18 cellular contexts compared by ENCODE assay signal in genomic region chr18:6884944-6885343, GRCh38.
DNase-seq lines count a peak whose midpoint lies in the region; ATAC-seq and TF ChIP-seq lines count a peak whose summit lies in the region.
"Had no signal": no experiment of that assay in that cellular context is flagged by ENCODE, and none has a peak within 500 bp of the region (broad histone marks: within the 10 kb centered on the region; RNA-seq: fewer than 3 reads in every experiment).

No MANE protein-coding gene starts in this region.

- H3K36me3 Mint-ChIP-seq in endodermal cell (ENCODE audit: low read depth) (peaks cover 71% of the 10 kb centered on the region), mesothelial cell of epicardium (peaks cover 42% of the 10 kb centered on the region)
- no peaks in the 10 kb centered on the region for H3K36me3 Mint-ChIP-seq in activated naive CD8-positive, alpha-beta T cell treated with anti-CD3 and anti-CD28 coated beads, Interleukin-2, amount 50 U/mL, for 24 hours (ENCODE audit: low read depth)
- H3K36me3 Mint-ChIP-seq: activated naive CD4-positive, alpha-beta T cell treated with anti-CD3 and anti-CD28 coated beads, Interleukin-2, amount 50 U/mL, for 24 hours; naive B cell; stimulated activated effector memory CD8-positive, alpha-beta T cell treated with anti-CD3 and anti-CD28 coated beads, Interleukin-12 subunit alpha, Interleukin-12 subunit beta, amount 100 ng/mL, for 72 hours; T-cell had no signal

- no peak for TF ChIP-seq CTCF in endodermal cell (conservative IDR thresholded peaks at IDR 0.05)
- TF ChIP-seq CTCF in mesothelial cell of epicardium (IDR thresholded peaks at IDR 0.05; ENCODE audit: unreplicated experiment): no peak
- TF ChIP-seq CTCF in suprapubic skin (IDR thresholded peaks at IDR 0.05): no peak
- no peak for TF ChIP-seq CTCF in smooth muscle cell (IDR thresholded peaks at IDR 0.05; ENCODE audit: borderline replicate concordance, insufficient read depth, poor library complexity, severe bottlenecking)

- H3K36me3 ChIP-seq in endodermal cell (ENCODE audit: control insufficient read depth, insufficient read depth, low read length) (peaks cover 88% of the 10 kb centered on the region), suprapubic skin (no peaks in the 10 kb centered on the region), smooth muscle cell (ENCODE audit: low read depth) (no peaks in the 10 kb centered on the region)
- H3K36me3 ChIP-seq: left ventricle myocardium inferior had no signal

- no peak overlapping the region for H3K4me2 ChIP-seq in smooth muscle cell

- H3K9me3 ChIP-seq in endodermal cell (ENCODE audit: control insufficient read depth, low read length): peaks cover 14% of the 10 kb centered on the region
- no peaks in the 10 kb centered on the region for H3K9me3 ChIP-seq in suprapubic skin
- H3K9me3 ChIP-seq in smooth muscle cell (replicated peaks; ENCODE audit: low read depth): no peaks in the 10 kb centered on the region
- H3K9me3 ChIP-seq: left ventricle myocardium inferior had no signal

- peaks cover 11% of the 10 kb centered on the region for H3K4me1 Mint-ChIP-seq in endodermal cell
- peaks cover 55% of the 10 kb centered on the region for H3K4me1 Mint-ChIP-seq in mesothelial cell of epicardium
- no peaks in the 10 kb centered on the region for H3K4me1 Mint-ChIP-seq in activated naive CD8-positive, alpha-beta T cell treated with anti-CD3 and anti-CD28 coated beads, Interleukin-2, amount 50 U/mL, for 24 hours
- H3K4me1 Mint-ChIP-seq: activated naive CD4-positive, alpha-beta T cell treated with anti-CD3 and anti-CD28 coated beads, Interleukin-2, amount 50 U/mL, for 24 hours; naive B cell; stimulated activated effector memory CD8-positive, alpha-beta T cell treated with anti-CD3 and anti-CD28 coated beads, Interleukin-12 subunit alpha, Interleukin-12 subunit beta, amount 100 ng/mL, for 72 hours; T-cell had no signal

- TF ChIP-seq EP300 in suprapubic skin (IDR thresholded peaks at IDR 0.05): no peak

- H4K20me1 ChIP-seq in smooth muscle cell (ENCODE audit: low read depth): no peaks in the 10 kb centered on the region

- WGBS in endodermal cell (ENCODE audit: insufficient coverage in 1 of 2, insufficient read length in 1 of 2), 2 experiments: 89 to 95% methylated on average over 5 of the region's 5 CpGs
- 53% methylated on average over 5 of the region's 5 CpGs for WGBS in suprapubic skin
- WGBS in smooth muscle cell (ENCODE audit: low lambda C conversion rate): 82% methylated on average over 5 of the region's 5 CpGs

- no peaks in the 10 kb centered on the region for H3K4me1 ChIP-seq in endodermal cell (ENCODE audit: control insufficient read depth, insufficient read depth, low read length)
- H3K4me1 ChIP-seq in suprapubic skin: peaks cover 15% of the 10 kb centered on the region
- peaks cover 14% of the 10 kb centered on the region for H3K4me1 ChIP-seq in smooth muscle cell (ENCODE audit: low read depth)
- H3K4me1 ChIP-seq: left ventricle myocardium inferior had no signal

- no peak overlapping the region for H3K4me3 Mint-ChIP-seq in endodermal cell
- peak overlapping the region; percentile 33 for H3K4me3 Mint-ChIP-seq in mesothelial cell of epicardium
- H3K4me3 Mint-ChIP-seq in activated naive CD8-positive, alpha-beta T cell treated with anti-CD3 and anti-CD28 coated beads, Interleukin-2, amount 50 U/mL, for 24 hours: no peak overlapping the region
- H3K4me3 Mint-ChIP-seq: activated naive CD4-positive, alpha-beta T cell treated with anti-CD3 and anti-CD28 coated beads, Interleukin-2, amount 50 U/mL, for 24 hours; activated T-cell treated with anti-CD3 and anti-CD28 coated beads, Interleukin-2, amount 50 U/mL, for 4 hours; naive B cell; stimulated activated effector memory CD8-positive, alpha-beta T cell treated with anti-CD3 and anti-CD28 coated beads, Interleukin-12 subunit alpha, Interleukin-12 subunit beta, amount 100 ng/mL, for 72 hours; T-cell had no signal

- H3F3A ChIP-seq in smooth muscle cell (ENCODE audit: low read depth): no peaks in the 10 kb centered on the region

- H3K27me3 ChIP-seq in endodermal cell (ENCODE audit: control insufficient read depth, insufficient read depth, low read length, poor library complexity, severe bottlenecking) (no peaks in the 10 kb centered on the region), suprapubic skin (no peaks in the 10 kb centered on the region), smooth muscle cell (ENCODE audit: low read depth) (no peaks in the 10 kb centered on the region)

- H3K9me3 Mint-ChIP-seq in endodermal cell (no peaks in the 10 kb centered on the region), mesothelial cell of epicardium (no peaks in the 10 kb centered on the region)
- H3K9me3 Mint-ChIP-seq in activated naive CD8-positive, alpha-beta T cell treated with anti-CD3 and anti-CD28 coated beads, Interleukin-2, amount 50 U/mL, for 24 hours: no peaks in the 10 kb centered on the region
- H3K9me3 Mint-ChIP-seq: activated naive CD4-positive, alpha-beta T cell treated with anti-CD3 and anti-CD28 coated beads, Interleukin-2, amount 50 U/mL, for 24 hours; activated T-cell treated with anti-CD3 and anti-CD28 coated beads, Interleukin-2, amount 50 U/mL, for 4 hours had no signal

- no peak for ATAC-seq in HG03460 (IDR thresholded peaks at IDR 0.05; ENCODE audit: unreplicated experiment)
- no peak for ATAC-seq in activated naive CD8-positive, alpha-beta T cell treated with anti-CD3 and anti-CD28 coated beads, Interleukin-2, amount 50 U/mL, for 24 hours
- ATAC-seq: activated T-cell treated with anti-CD3 and anti-CD28 coated beads, Interleukin-2, amount 50 U/mL, for 4 hours; stimulated activated effector memory CD8-positive, alpha-beta T cell treated with anti-CD3 and anti-CD28 coated beads, Interleukin-12 subunit alpha, Interleukin-12 subunit beta, amount 100 ng/mL, for 72 hours; T-cell had no signal

- TF ChIP-seq POLR2A in suprapubic skin (IDR thresholded peaks at IDR 0.05): no peak

- H3K27ac Mint-ChIP-seq in endodermal cell (peak overlapping the region; percentile 19), mesothelial cell of epicardium (peak overlapping the region; percentile 99)
- H3K27ac Mint-ChIP-seq in activated naive CD8-positive, alpha-beta T cell treated with anti-CD3 and anti-CD28 coated beads, Interleukin-2, amount 50 U/mL, for 24 hours: no peak overlapping the region
- H3K27ac Mint-ChIP-seq: activated naive CD4-positive, alpha-beta T cell treated with anti-CD3 and anti-CD28 coated beads, Interleukin-2, amount 50 U/mL, for 24 hours; naive B cell; stimulated activated effector memory CD8-positive, alpha-beta T cell treated with anti-CD3 and anti-CD28 coated beads, Interleukin-12 subunit alpha, Interleukin-12 subunit beta, amount 100 ng/mL, for 72 hours; T-cell had no signal

- H3K27ac ChIP-seq in endodermal cell (ENCODE audit: low read depth, low read length) (no peak overlapping the region), suprapubic skin (peak overlapping the region; percentile 40), smooth muscle cell (ENCODE audit: low read depth) (no peak overlapping the region)
- H3K27ac ChIP-seq: left ventricle myocardium inferior had no signal

- H3K9ac ChIP-seq in endodermal cell (ENCODE audit: extremely low read depth, low read length, poor library complexity, severe bottlenecking) (no peak overlapping the region), smooth muscle cell (ENCODE audit: low read depth) (no peak overlapping the region)

- H3K4me3 ChIP-seq in endodermal cell (ENCODE audit: low read length) (no peak overlapping the region), suprapubic skin (peak overlapping the region; percentile 9), smooth muscle cell (no peak overlapping the region)
- H3K4me3 ChIP-seq: left ventricle myocardium inferior had no signal

- H3K79me2 ChIP-seq in smooth muscle cell (ENCODE audit: low read depth): no peaks in the 10 kb centered on the region

- peak; percentile 56 for DNase-seq in NCI-H226
- DNase-seq in endodermal cell: no peak
- DNase-seq in mesothelial cell of epicardium (ENCODE audit: low spot score in 2 of 2, unreplicated experiment in 2 of 2): no peak
- DNase-seq in suprapubic skin (ENCODE audit: low spot score in 2 of 2): no peak
- DNase-seq in H4 (ENCODE audit: low spot score): no peak
- DNase-seq in activated naive CD8-positive, alpha-beta T cell treated with anti-CD3 and anti-CD28 coated beads, Interleukin-2, amount 50 U/mL, for 24 hours: no peak
- DNase-seq in smooth muscle cell (lab: John Stamatoyannopoulos, UW; ENCODE audit: unreplicated experiment): no peak
- DNase-seq: activated CD4-positive, alpha-beta T cell treated with anti-CD3 and anti-CD28 coated beads, Interleukin-2, amount 50 U/mL, for 48 hours; activated T-cell treated with anti-CD3 and anti-CD28 coated beads, Interleukin-2, amount 50 U/mL, for 4 hours; left ventricle myocardium inferior; naive B cell; NCI-H1694 treated with DMSO at 0.1 percent for 48 hours; posterior cingulate gyrus; stimulated activated CD4-positive, alpha-beta T cell treated with anti-CD3 and anti-CD28 coated beads, Interleukin-12 subunit alpha, Interleukin-12 subunit beta, amount 100 ng/mL, for 4 hours; T-cell had no signal

- H3K27me3 Mint-ChIP-seq in endodermal cell (ENCODE audit: insufficient read depth) (no peaks in the 10 kb centered on the region), mesothelial cell of epicardium (ENCODE audit: low read depth) (no peaks in the 10 kb centered on the region)
- no peaks in the 10 kb centered on the region for H3K27me3 Mint-ChIP-seq in activated naive CD8-positive, alpha-beta T cell treated with anti-CD3 and anti-CD28 coated beads, Interleukin-2, amount 50 U/mL, for 24 hours
- H3K27me3 Mint-ChIP-seq: activated naive CD4-positive, alpha-beta T cell treated with anti-CD3 and anti-CD28 coated beads, Interleukin-2, amount 50 U/mL, for 24 hours; naive B cell had no signal

- H2AFZ ChIP-seq in smooth muscle cell (ENCODE audit: low read depth): no peak overlapping the region
